ENCODE assay signal across 22 cellular contexts in the genomic region with DNA sequence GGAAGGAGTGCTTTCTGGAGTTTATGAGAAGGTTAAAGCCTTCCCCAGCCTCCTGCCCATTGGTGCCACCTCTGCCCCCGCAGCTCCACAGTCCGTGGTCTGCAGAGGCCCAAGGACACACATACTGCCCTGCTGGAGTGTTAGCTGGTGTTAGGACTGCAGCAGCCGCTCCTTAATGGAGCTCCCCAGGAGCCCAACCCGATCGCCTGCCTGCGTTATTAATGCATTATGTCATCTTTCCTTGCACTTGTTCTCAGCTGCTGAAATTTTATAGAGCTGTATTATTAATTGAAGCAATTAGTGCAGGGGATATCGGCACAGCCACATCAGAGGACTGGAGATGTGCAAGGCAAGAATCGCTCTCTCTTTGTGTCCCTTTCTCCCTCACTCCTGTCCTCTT.
DNase-seq lines count a peak whose midpoint lies in the region; ATAC-seq and TF ChIP-seq lines count a peak whose summit lies in the region.
"Had no signal": no experiment of that assay in that cellular context is flagged by ENCODE, and none has a peak within 500 bp of the region (broad histone marks: within the 10 kb centered on the region; RNA-seq: fewer than 3 reads in every experiment).

No MANE protein-coding gene starts in this region.

- TF ChIP-seq POLR2A in Peyer's patch (IDR thresholded peaks at IDR 0.05) = no peak

- H3K4me1 Mint-ChIP-seq in WTC11 = peaks cover 11% of the 10 kb centered on the region
- H3K4me1 Mint-ChIP-seq: activated CD8-positive, alpha-beta memory T cell treated with anti-CD3 and anti-CD28 coated beads, Interleukin-2, amount 10 ng/mL, durations not matched to agents 7 days and 5 days had no signal

- no peaks in the 10 kb centered on the region for H3K36me3 ChIP-seq in mammary epithelial cell (ENCODE audit: insufficient read depth, low read length)
- no peaks in the 10 kb centered on the region for H3K36me3 ChIP-seq in Peyer's patch
- H3K36me3 ChIP-seq: esophagus muscularis mucosa had no signal

- H3K4me1 ChIP-seq in mammary epithelial cell (ENCODE audit: insufficient read depth, low read length) = no peaks in the 10 kb centered on the region
- H3K4me1 ChIP-seq in Peyer's patch = no peaks in the 10 kb centered on the region

- H4K20me1 ChIP-seq in mammary epithelial cell (ENCODE audit: insufficient read depth, low read length) = no peaks in the 10 kb centered on the region

- intact Hi-C loops in mammary epithelial cell (cut with micrococcal nuclease) = no loop called here

- ATAC-seq in WTC11 = peak; percentile 36
- ATAC-seq: activated CD4-positive, CD25-positive, alpha-beta regulatory T cell treated with anti-CD3 and anti-CD28 coated beads, Interleukin-2, amount 50 U/mL, for 24 hours; activated CD8-positive, alpha-beta memory T cell treated with anti-CD3 and anti-CD28 coated beads, Interleukin-2, amount 10 ng/mL, durations not matched to agents 7 days and 5 days; mucosa of descending colon had no signal

- H3K4me2 ChIP-seq in mammary epithelial cell (ENCODE audit: insufficient read depth, low read depth, low read length) = no peak overlapping the region

- H3K27ac Mint-ChIP-seq in WTC11 = no peak overlapping the region
- H3K27ac Mint-ChIP-seq: activated CD8-positive, alpha-beta memory T cell treated with anti-CD3 and anti-CD28 coated beads, Interleukin-2, amount 10 ng/mL, durations not matched to agents 7 days and 5 days; dendritic cell treated with granulocyte-macrophage colony-stimulating factor and Interleukin-4, amounts not matched to agents 40 ng/mL and 50 ng/mL, for 4 days; T-helper 1 cell treated with Interleukin-12 subunit alpha and Interleukin-12 subunit beta and Interleukin-4 antibody, amounts not matched to agents 30 μg/mL and 1 μg/mL, for 36 hours had no signal

- H3K27ac ChIP-seq in mammary epithelial cell (ENCODE audit: insufficient read depth, low read depth, low read length) (no peak overlapping the region), Peyer's patch (no peak overlapping the region)
- H3K27ac ChIP-seq: esophagus muscularis mucosa, parathyroid adenoma had no signal

- dilution Hi-C loops in mammary epithelial cell (cut with HindIII; ENCODE audit: low sequenced_read_pairs) = no loop called here

- H3K79me2 ChIP-seq in mammary epithelial cell (ENCODE audit: insufficient read depth, low read length) = no peaks in the 10 kb centered on the region
- H3K79me2 ChIP-seq: parathyroid adenoma had no signal

- H3K9ac ChIP-seq in mammary epithelial cell (ENCODE audit: insufficient read depth, low read length) = no peak overlapping the region
- H3K9ac ChIP-seq: parathyroid adenoma had no signal

- no peak overlapping the region for H3K4me3 Mint-ChIP-seq in WTC11
- H3K4me3 Mint-ChIP-seq: activated CD8-positive, alpha-beta memory T cell treated with anti-CD3 and anti-CD28 coated beads, Interleukin-2, amount 10 ng/mL, durations not matched to agents 7 days and 5 days; dendritic cell treated with granulocyte-macrophage colony-stimulating factor and Interleukin-4, amounts not matched to agents 40 ng/mL and 50 ng/mL, for 4 days; T-helper 1 cell treated with Interleukin-12 subunit alpha and Interleukin-12 subunit beta and Interleukin-4 antibody, amounts not matched to agents 30 μg/mL and 1 μg/mL, for 36 hours had no signal

- peaks cover 2% of the 10 kb centered on the region; the same call in 1 of the 2 replicates for H3K27me3 Mint-ChIP-seq in WTC11 (ENCODE audit: low read depth)

- no peaks in the 10 kb centered on the region for H3K9me3 Mint-ChIP-seq in WTC11
- H3K9me3 Mint-ChIP-seq: dendritic cell treated with granulocyte-macrophage colony-stimulating factor and Interleukin-4, amounts not matched to agents 40 ng/mL and 50 ng/mL, for 4 days; T-helper 1 cell treated with Interleukin-12 subunit alpha and Interleukin-12 subunit beta and Interleukin-4 antibody, amounts not matched to agents 30 μg/mL and 1 μg/mL, for 36 hours had no signal

- no peaks in the 10 kb centered on the region for H3K9me3 ChIP-seq in mammary epithelial cell (replicated peaks; ENCODE audit: insufficient read depth, low read length)
- H3K9me3 ChIP-seq in Peyer's patch = no peaks in the 10 kb centered on the region
- H3K9me3 ChIP-seq: Caco-2, esophagus muscularis mucosa, mucosa of descending colon had no signal

- DNase-seq in AG10803 (ENCODE audit: low read depth) (peak; percentile 36), HCEC 1CT (peak; percentile 31), WTC11 (ENCODE audit: low spot score) (no peak), myocyte (ENCODE audit: low read depth) (peak; percentile 71), mammary epithelial cell (no peak), Peyer's patch (no peak), AML-193 (lab: John Stamatoyannopoulos, UW) (no peak)
- DNase-seq in activated CD8-positive, alpha-beta memory T cell treated with anti-CD3 and anti-CD28 coated beads, Interleukin-2, amount 50 U/mL, for 48 hours = no peak
- DNase-seq: activated CD8-positive, alpha-beta memory T cell treated with anti-CD3 and anti-CD28 coated beads, Interleukin-2, amount 10 ng/mL, durations not matched to agents 7 days and 5 days; activated gamma-delta T cell; aorta; Caco-2; kidney; mucosa of descending colon; NCI-H1436; NCI-H526 treated with DMSO at 0.1 percent for 48 hours; stimulated activated naive CD4-positive, alpha-beta T cell treated with Interleukin-2 at 50 U/mL for 16 hours had no signal

- TF ChIP-seq CTCF in AG10803 (conservative IDR thresholded peaks at IDR 0.05; ENCODE audit: low read length) (no peak), WTC11 (IDR thresholded peaks at IDR 0.05) (no peak), mammary epithelial cell (conservative IDR thresholded peaks at IDR 0.05 in 1 of 2, IDR thresholded peaks at IDR 0.05 in 1 of 2; ENCODE audit: extremely low read depth in 1 of 2, insufficient read depth in 1 of 2, low read depth in 1 of 2, low read length in 2 of 2) (no peak), Peyer's patch (IDR thresholded peaks at IDR 0.05) (no peak)

- whole genome bisulfite sequencing in mammary epithelial cell (ENCODE audit: low coverage, missing lambda C conversion rate) = 86% methylated on average over 8 of the region's 8 CpGs

- in situ Hi-C loops in mammary epithelial cell (cut with MboI; ENCODE audit: low sequenced_read_pairs in 2 of 2) = no loop called here

- H3K27me3 ChIP-seq in mammary epithelial cell (ENCODE audit: insufficient read depth, low read length) (no peaks in the 10 kb centered on the region), Peyer's patch (no peaks in the 10 kb centered on the region)
- H3K27me3 ChIP-seq: esophagus muscularis mucosa had no signal

- no peak overlapping the region for H2AFZ ChIP-seq in mammary epithelial cell (ENCODE audit: low read depth, low read length)
- H2AFZ ChIP-seq: parathyroid adenoma had no signal

- CTCF ChIA-PET in WTC11 (lab: Charles Lee) = interaction anchor here (1.1 kb wide), 2 partner anchors 23 to 74 kb away, joined by 4 to 5 read pairs; no protein-coding TSS in a partner anchor
- CTCF ChIA-PET in mammary epithelial cell (lab: Charles Lee; ENCODE audit: low non-redundant PET) = no interaction called here

- H3K36me3 Mint-ChIP-seq in WTC11 = no peaks in the 10 kb centered on the region
- H3K36me3 Mint-ChIP-seq: activated CD8-positive, alpha-beta memory T cell treated with anti-CD3 and anti-CD28 coated beads, Interleukin-2, amount 10 ng/mL, durations not matched to agents 7 days and 5 days had no signal

- POLR2A ChIA-PET in WTC11 (lab: Charles Lee) = no interaction called here

- H3K4me3 ChIP-seq in AG10803 (ENCODE audit: low read length) = no peak overlapping the region
- H3K4me3 ChIP-seq in mammary epithelial cell (replicated peaks in 1 of 3; ENCODE audit: insufficient read depth in 1 of 3, low read depth in 2 of 3, low read length in 3 of 3) = no peak overlapping the region
- H3K4me3 ChIP-seq in Peyer's patch = no peak overlapping the region
- H3K4me3 ChIP-seq: esophagus muscularis mucosa, mucosa of descending colon had no signal

- no TSS peak for BruUV-seq in mammary epithelial cell (replicated peaks; lab: Mats Ljungman, UMichigan)

TF ChIP-seq in WTC11, 78 proteins besides CTCF, POLR2A, EP300 and RAD21 (continues in another document):
- TF ChIP-seq, protein P1, sequence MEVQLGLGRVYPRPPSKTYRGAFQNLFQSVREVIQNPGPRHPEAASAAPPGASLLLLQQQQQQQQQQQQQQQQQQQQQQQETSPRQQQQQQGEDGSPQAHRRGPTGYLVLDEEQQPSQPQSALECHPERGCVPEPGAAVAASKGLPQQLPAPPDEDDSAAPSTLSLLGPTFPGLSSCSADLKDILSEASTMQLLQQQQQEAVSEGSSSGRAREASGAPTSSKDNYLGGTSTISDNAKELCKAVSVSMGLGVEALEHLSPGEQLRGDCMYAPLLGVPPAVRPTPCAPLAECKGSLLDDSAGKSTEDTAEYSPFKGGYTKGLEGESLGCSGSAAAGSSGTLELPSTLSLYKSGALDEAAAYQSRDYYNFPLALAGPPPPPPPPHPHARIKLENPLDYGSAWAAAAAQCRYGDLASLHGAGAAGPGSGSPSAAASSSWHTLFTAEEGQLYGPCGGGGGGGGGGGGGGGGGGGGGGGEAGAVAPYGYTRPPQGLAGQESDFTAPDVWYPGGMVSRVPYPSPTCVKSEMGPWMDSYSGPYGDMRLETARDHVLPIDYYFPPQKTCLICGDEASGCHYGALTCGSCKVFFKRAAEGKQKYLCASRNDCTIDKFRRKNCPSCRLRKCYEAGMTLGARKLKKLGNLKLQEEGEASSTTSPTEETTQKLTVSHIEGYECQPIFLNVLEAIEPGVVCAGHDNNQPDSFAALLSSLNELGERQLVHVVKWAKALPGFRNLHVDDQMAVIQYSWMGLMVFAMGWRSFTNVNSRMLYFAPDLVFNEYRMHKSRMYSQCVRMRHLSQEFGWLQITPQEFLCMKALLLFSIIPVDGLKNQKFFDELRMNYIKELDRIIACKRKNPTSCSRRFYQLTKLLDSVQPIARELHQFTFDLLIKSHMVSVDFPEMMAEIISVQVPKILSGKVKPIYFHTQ (CRISPR knock-in tag; IDR thresholded peaks at IDR 0.05) = no peak
- TF ChIP-seq RORB (CRISPR knock-in tag; IDR thresholded peaks at IDR 0.05) (no peak), ZNF396 (CRISPR knock-in tag; IDR thresholded peaks at IDR 0.05; ENCODE audit: borderline replicate concordance) (no peak), MYBL2 (CRISPR knock-in tag; IDR thresholded peaks at IDR 0.05) (no peak), ATF1 (CRISPR knock-in tag; IDR thresholded peaks at IDR 0.05) (no peak), E2F5 (CRISPR knock-in tag; IDR thresholded peaks at IDR 0.05) (no peak), NFATC4 (CRISPR knock-in tag; IDR thresholded peaks at IDR 0.05) (no peak)

Comparison
In these comparisons a context has a peak if more than half of its experiments do, and no peak if none do; other contexts are left out.
1. DNase-seq: peak in AG10803 (single experiment), HCEC 1CT (single experiment) and myocyte (single experiment); none in WTC11 (single experiment), mammary epithelial cell (single experiment), Peyer's patch (0 of 3), activated CD8-positive, alpha-beta memory T cell treated with anti-CD3 and anti-CD28 coated beads, Interleukin-2, amount 50 U/mL, for 48 hours (single experiment) and AML-193 (0 of 2).